8 cellular contexts compared by ENCODE assay signal in genomic region chr2:240561325-240561971, GRCh38. TPM values are rescaled to one million over a fixed set of nuclear protein-coding genes. Genes with fewer than 3 reads are reported as not detected.
DNase-seq lines count a peak whose midpoint lies in the region; TF ChIP-seq lines count a peak whose summit lies in the region.

No MANE protein-coding gene starts in this region.

- peak overlapping the region; percentile 90 for H3K4me3 Mint-ChIP-seq in activated naive CD4-positive, alpha-beta T cell treated with anti-CD3 and anti-CD28 coated beads, Interleukin-2, amount 50 U/mL, for 24 hours
- peak overlapping the region; percentile 83 for H3K4me3 Mint-ChIP-seq in activated T-helper 2 cell treated with anti-CD3 and anti-CD28 coated beads, Interferon-gamma antibody, Interleukin-2, Interleukin-4, amounts not matched to agents 10 μg/mL and 5 μg/mL and 100 μg/mL, durations not matched to agents 14 hours and 24 hours and 36 hours (ENCODE audit: low read depth)

- H3K4me3 ChIP-seq in hepatocyte (peak overlapping the region; percentile 16), skin epidermis (peak overlapping the region; percentile 58 to 92 (median 85))

- H3K36me3 ChIP-seq in KOPT-K1 (ENCODE audit: insufficient read depth, low read length) (peaks cover 32% of the 10 kb centered on the region), hepatocyte (replicated peaks; ENCODE audit: insufficient read depth, low read depth) (no peaks in the 10 kb centered on the region)

- H4K20me1 ChIP-seq in hepatocyte (ENCODE audit: insufficient read depth, poor library complexity, severe bottlenecking) = peaks cover 18% of the 10 kb centered on the region

- no peaks in the 10 kb centered on the region for H3K9me3 Mint-ChIP-seq in activated naive CD4-positive, alpha-beta T cell treated with anti-CD3 and anti-CD28 coated beads, Interleukin-2, amount 50 U/mL, for 24 hours
- no peaks in the 10 kb centered on the region for H3K9me3 Mint-ChIP-seq in activated T-helper 2 cell treated with anti-CD3 and anti-CD28 coated beads, Interferon-gamma antibody, Interleukin-2, Interleukin-4, amounts not matched to agents 10 μg/mL and 5 μg/mL and 100 μg/mL, durations not matched to agents 14 hours and 24 hours and 36 hours

- WGBS in hepatocyte (ENCODE audit: low lambda C conversion rate, missing lambda C conversion rate) = 26% methylated on average over 14 of the region's 14 CpGs

- peaks cover 54% of the 10 kb centered on the region for H3K79me2 ChIP-seq in hepatocyte

- no peaks in the 10 kb centered on the region for H3K9me2 ChIP-seq in hepatocyte (replicated peaks; ENCODE audit: insufficient read depth)

- peak overlapping the region; percentile 97 for H3K27ac ChIP-seq in KOPT-K1 (ENCODE audit: low read depth, low read length, poor library complexity, severe bottlenecking)
- H3K27ac ChIP-seq in hepatocyte = peak overlapping the region; percentile 94
- peak overlapping the region; percentile 26 to 100 (median 98) for H3K27ac ChIP-seq in skin epidermis

- DNase-seq in activated naive CD4-positive, alpha-beta T cell treated with anti-CD3 and anti-CD28 coated beads, Interleukin-2, amount 50 U/mL, for 16 hours = no peak
- DNase-seq in activated T-helper 2 cell treated with anti-CD3 and anti-CD28 coated beads, Interferon-gamma antibody, Interleukin-2, Interleukin-4, amounts not matched to agents 10 μg/mL and 5 μg/mL and 100 μg/mL, durations not matched to agents 14 hours and 24 hours and 36 hours (ENCODE audit: low spot score) = peak; percentile 10
- DNase-seq in hepatocyte (ENCODE audit: low spot score) = peak; percentile 63
- DNase-seq in NCI-H345 treated with DMSO at 0.1 percent for 48 hours (lab: John Stamatoyannopoulos, UW; ENCODE audit: unreplicated experiment) = no peak
- DNase-seq in NCI-H1930 (lab: John Stamatoyannopoulos, UW) = no peak

- peak overlapping the region; percentile 82 for H3K4me2 ChIP-seq in hepatocyte

- intact Hi-C loops in activated T-helper 2 cell treated with anti-CD3 and anti-CD28 coated beads, Interferon-gamma antibody, Interleukin-2, Interleukin-4, amounts not matched to agents 10 μg/mL and 5 μg/mL and 100 μg/mL, durations not matched to agents 14 hours and 24 hours and 36 hours (cut with micrococcal nuclease) = loop anchor here (1.0 to 10.0 kb wide), 8 partner anchors 25 to 753 kb away; partner anchors contain the start of genes CAPN10, GPC1, GPR35 and HDLBP

- H3K4me1 Mint-ChIP-seq in activated naive CD4-positive, alpha-beta T cell treated with anti-CD3 and anti-CD28 coated beads, Interleukin-2, amount 50 U/mL, for 24 hours = peaks cover 71% of the 10 kb centered on the region
- H3K4me1 Mint-ChIP-seq in activated T-helper 2 cell treated with anti-CD3 and anti-CD28 coated beads, Interferon-gamma antibody, Interleukin-2, Interleukin-4, amounts not matched to agents 10 μg/mL and 5 μg/mL and 100 μg/mL, durations not matched to agents 14 hours and 24 hours and 36 hours (ENCODE audit: low read depth) = peaks cover 66% of the 10 kb centered on the region

- H3K9me3 ChIP-seq in KOPT-K1 (ENCODE audit: insufficient read depth, low read length, poor library complexity, severe bottlenecking) = no peaks in the 10 kb centered on the region
- H3K9me3 ChIP-seq in hepatocyte (ENCODE audit: low read depth) = no peaks in the 10 kb centered on the region

- peak overlapping the region; percentile 92 for H3K27ac Mint-ChIP-seq in activated naive CD4-positive, alpha-beta T cell treated with anti-CD3 and anti-CD28 coated beads, Interleukin-2, amount 50 U/mL, for 24 hours
- peak overlapping the region; percentile 87 for H3K27ac Mint-ChIP-seq in activated T-helper 2 cell treated with anti-CD3 and anti-CD28 coated beads, Interferon-gamma antibody, Interleukin-2, Interleukin-4, amounts not matched to agents 10 μg/mL and 5 μg/mL and 100 μg/mL, durations not matched to agents 14 hours and 24 hours and 36 hours

- H3K27me3 ChIP-seq in hepatocyte = no peaks in the 10 kb centered on the region

- peaks cover 12% of the 10 kb centered on the region for H3K36me3 Mint-ChIP-seq in activated naive CD4-positive, alpha-beta T cell treated with anti-CD3 and anti-CD28 coated beads, Interleukin-2, amount 50 U/mL, for 24 hours
- H3K36me3 Mint-ChIP-seq in activated T-helper 2 cell treated with anti-CD3 and anti-CD28 coated beads, Interferon-gamma antibody, Interleukin-2, Interleukin-4, amounts not matched to agents 10 μg/mL and 5 μg/mL and 100 μg/mL, durations not matched to agents 14 hours and 24 hours and 36 hours (ENCODE audit: low read depth) = peaks cover 62% of the 10 kb centered on the region

- peaks cover 45% of the 10 kb centered on the region for H3K4me1 ChIP-seq in hepatocyte (ENCODE audit: insufficient read depth)

- H2AFZ ChIP-seq in hepatocyte = peak overlapping the region; percentile 12

- H3K27me3 Mint-ChIP-seq in activated naive CD4-positive, alpha-beta T cell treated with anti-CD3 and anti-CD28 coated beads, Interleukin-2, amount 50 U/mL, for 24 hours = no peaks in the 10 kb centered on the region
- H3K27me3 Mint-ChIP-seq in activated T-helper 2 cell treated with anti-CD3 and anti-CD28 coated beads, Interferon-gamma antibody, Interleukin-2, Interleukin-4, amounts not matched to agents 10 μg/mL and 5 μg/mL and 100 μg/mL, durations not matched to agents 14 hours and 24 hours and 36 hours (ENCODE audit: low read depth) = no peaks in the 10 kb centered on the region

- TF ChIP-seq CTCF in hepatocyte (IDR thresholded peaks at IDR 0.05; ENCODE audit: poor library complexity) = no peak

RNA-seq across cellular contexts. Expression of gene DUSP28, which starts 1.3 kb away (rescaled TPM):
- total RNA-seq in activated T-helper 2 cell treated with anti-CD3 and anti-CD28 coated beads, Interferon-gamma antibody, Interleukin-2, Interleukin-4, amounts not matched to agents 10 μg/mL and 5 μg/mL and 100 μg/mL, durations not matched to agents 14 hours and 24 hours and 36 hours = 4.8 and 6.5 TPM in 2 replicates
- 4.6 and 4.8 TPM in 2 replicates for total RNA-seq in hepatocyte
- polyA plus RNA-seq in hepatocyte = 6.3 and 6.8 TPM in 2 replicates

RNA-seq across cellular contexts. Expression of gene ANKMY1, which starts 3.7 kb away (rescaled TPM):
- 23.7 and 25.1 TPM in 2 replicates for total RNA-seq in activated T-helper 2 cell treated with anti-CD3 and anti-CD28 coated beads, Interferon-gamma antibody, Interleukin-2, Interleukin-4, amounts not matched to agents 10 μg/mL and 5 μg/mL and 100 μg/mL, durations not matched to agents 14 hours and 24 hours and 36 hours
- 6.7 and 9.2 TPM in 2 replicates for total RNA-seq in hepatocyte
- polyA plus RNA-seq in hepatocyte = 7.8 and 11.1 TPM in 2 replicates

RNA-seq across cellular contexts. Expression of gene RNPEPL1, which starts 6.8 kb away (rescaled TPM):
- total RNA-seq in activated T-helper 2 cell treated with anti-CD3 and anti-CD28 coated beads, Interferon-gamma antibody, Interleukin-2, Interleukin-4, amounts not matched to agents 10 μg/mL and 5 μg/mL and 100 μg/mL, durations not matched to agents 14 hours and 24 hours and 36 hours = 67.3 and 71.3 TPM in 2 replicates
- total RNA-seq in hepatocyte = 36.9 and 46.3 TPM in 2 replicates
- polyA plus RNA-seq in hepatocyte = 57.2 and 58.1 TPM in 2 replicates

RNA-seq across cellular contexts. Expression of gene CAPN10, which starts 25.1 kb away (rescaled TPM):
- 49.6 and 51.1 TPM in 2 replicates for total RNA-seq in activated T-helper 2 cell treated with anti-CD3 and anti-CD28 coated beads, Interferon-gamma antibody, Interleukin-2, Interleukin-4, amounts not matched to agents 10 μg/mL and 5 μg/mL and 100 μg/mL, durations not matched to agents 14 hours and 24 hours and 36 hours
- 19.1 and 24.2 TPM in 2 replicates for total RNA-seq in hepatocyte
- 28.8 and 42.6 TPM in 2 replicates for polyA plus RNA-seq in hepatocyte

Comparison
In these comparisons a context has a peak if more than half of its experiments do, and no peak if none do; other contexts are left out.
1. DNase-seq: peak in activated T-helper 2 cell treated with anti-CD3 and anti-CD28 coated beads, Interferon-gamma antibody, Interleukin-2, Interleukin-4, amounts not matched to agents 10 μg/mL and 5 μg/mL and 100 μg/mL, durations not matched to agents 14 hours and 24 hours and 36 hours (single experiment) and hepatocyte (single experiment); none in activated naive CD4-positive, alpha-beta T cell treated with anti-CD3 and anti-CD28 coated beads, Interleukin-2, amount 50 U/mL, for 16 hours (single experiment), NCI-H345 treated with DMSO at 0.1 percent for 48 hours (single experiment) and NCI-H1930 (0 of 2).
2. Peak in every context shown above with its lines, with median percentiles within 50 percentile points of each other: H3K27ac ChIP-seq.